Comparison of ENCODE assay signal across 24 cellular contexts in the genomic region with DNA sequence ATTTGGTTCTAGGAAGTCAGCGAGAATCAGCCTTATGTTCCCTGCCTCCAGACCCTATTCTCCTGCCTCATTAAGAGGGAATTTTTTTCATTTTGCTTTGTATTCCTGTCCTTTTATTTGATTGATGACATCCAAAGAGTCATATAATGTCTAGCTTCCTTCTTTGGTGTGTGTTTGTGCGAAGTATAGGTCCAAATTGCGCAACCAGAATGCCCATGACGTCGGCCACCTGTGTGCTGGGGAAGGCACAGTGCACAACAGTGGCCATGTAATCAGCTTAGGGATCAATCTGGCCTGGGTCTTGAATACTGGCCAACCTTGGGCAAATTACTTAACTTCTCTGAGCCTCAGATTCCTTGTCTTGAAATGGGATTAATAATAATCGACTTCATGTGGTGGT.
A peak's percentile ranks its signal among the peaks of the same experiment; 100 is the strongest.
DNase-seq lines count a peak whose midpoint lies in the region; ATAC-seq and TF ChIP-seq lines count a peak whose summit lies in the region.
"Had no signal": no experiment of that assay in that cellular context is flagged by ENCODE, and none has a peak within 500 bp of the region (broad histone marks: within the 10 kb centered on the region; RNA-seq: fewer than 3 reads in every experiment).

No MANE protein-coding gene starts in this region.

- DNase-seq in WERI-Rb-1: peak; percentile 8
- no peak for DNase-seq in mucosa of descending colon
- no peak for DNase-seq in activated CD4-positive, alpha-beta T cell treated with anti-CD3 and anti-CD28 coated beads, Interleukin-2, amount 50 U/mL, for 48 hours
- DNase-seq in NCI-H345 (lab: John Stamatoyannopoulos, UW): no peak
- DNase-seq in UCSD-AML1 (lab: John Stamatoyannopoulos, UW; ENCODE audit: unreplicated experiment): no peak
- no peak for DNase-seq in activated CD8-positive, alpha-beta T cell treated with anti-CD3 and anti-CD28 coated beads for 36 hours
- DNase-seq: BE2C, DMS53, GM23248, H9, KG1, MG63, NCI-H1092, NCI-H1417 treated with DMSO at 0.1 percent for 48 hours, NCI-H1694 treated with DMSO at 0.1 percent for 48 hours, NCI-H2081, NCI-H446 treated with DMSO at 0.1 percent for 48 hours, SIG-M5 had no signal

- no peaks in the 10 kb centered on the region for H3K27me3 ChIP-seq in WERI-Rb-1 (ENCODE audit: insufficient read depth, low read depth, severe bottlenecking)
- H3K27me3 ChIP-seq: BE2C, MG63 had no signal

- H3K4me3 ChIP-seq in HEK293 (ENCODE audit: low read depth, low read length) (no peak overlapping the region), WERI-Rb-1 (ENCODE audit: low read depth, low read length) (no peak overlapping the region), mucosa of descending colon (no peak overlapping the region)
- H3K4me3 ChIP-seq: GM23248, MG63, SK-N-MC had no signal

- H3K9me3 ChIP-seq in HEK293 (ENCODE audit: control insufficient read depth, insufficient read depth, low read depth, low read length) (no peaks in the 10 kb centered on the region), WERI-Rb-1 (ENCODE audit: severe bottlenecking) (no peaks in the 10 kb centered on the region), mucosa of descending colon (no peaks in the 10 kb centered on the region)
- H3K9me3 ChIP-seq: BE2C, MG63 had no signal

- no peak for TF ChIP-seq CTCF in HEK293 (tag by site-specific recombination; IDR thresholded peaks at IDR 0.05)
- no peak for TF ChIP-seq CTCF in WERI-Rb-1 (IDR thresholded peaks at IDR 0.05; ENCODE audit: low read depth, low read length)
- TF ChIP-seq CTCF in mucosa of descending colon (IDR thresholded peaks at IDR 0.05): no peak
- TF ChIP-seq CTCF in activated CD8-positive, alpha-beta T cell treated with anti-CD3 and anti-CD28 coated beads for 36 hours (IDR thresholded peaks at IDR 0.05): no peak

- peak; percentile 61 for ATAC-seq in mucosa of descending colon
- no peak for ATAC-seq in activated CD8-positive, alpha-beta T cell treated with anti-CD3 and anti-CD28 coated beads for 36 hours

- H3K27ac Mint-ChIP-seq in activated CD8-positive, alpha-beta T cell treated with anti-CD3 and anti-CD28 coated beads for 36 hours: no peak overlapping the region
- H3K27ac Mint-ChIP-seq: T-helper 1 cell treated with Interleukin-12 subunit alpha and Interleukin-12 subunit beta and Interleukin-4 antibody, amounts not matched to agents 30 μg/mL and 1 μg/mL, for 36 hours had no signal

- 0 out of 2 replicates have a peak, but pooled peaks cover 3% of the 10 kb centered on the region for H3K4me1 ChIP-seq in HEK293 (ENCODE audit: control insufficient read depth, insufficient read depth, low read length)
- no peaks in the 10 kb centered on the region for H3K4me1 ChIP-seq in mucosa of descending colon (ENCODE audit: low read depth)
- H3K4me1 ChIP-seq: BE2C had no signal

- no peak overlapping the region for H3K27ac ChIP-seq in HEK293 (ENCODE audit: extremely low read depth, low read depth, low read length)
- H3K27ac ChIP-seq in WERI-Rb-1: no peak overlapping the region
- H3K27ac ChIP-seq: GM23248, HL-60, SK-N-MC had no signal

- CTCF ChIA-PET in HEK293 (lab: Yijun Ruan, JAX): no interaction called here
- CTCF ChIA-PET in activated CD8-positive, alpha-beta T cell treated with anti-CD3 and anti-CD28 coated beads for 36 hours (lab: Charles Lee): no interaction called here

- H3K4me1 Mint-ChIP-seq in activated CD8-positive, alpha-beta T cell treated with anti-CD3 and anti-CD28 coated beads for 36 hours (ENCODE audit: low read depth): no peaks in the 10 kb centered on the region
- H3K4me1 Mint-ChIP-seq: CD14-positive monocyte had no signal

- peaks cover 10% of the 10 kb centered on the region for H3K36me3 Mint-ChIP-seq in activated CD8-positive, alpha-beta T cell treated with anti-CD3 and anti-CD28 coated beads for 36 hours (ENCODE audit: low read depth)

- TF ChIP-seq RAD21 in Ishikawa (IDR thresholded peaks at IDR 0.05; ENCODE audit: low read depth): no peak

- intact Hi-C loops in mucosa of descending colon (cut with DNase I, micrococcal nuclease): no loop called here
- intact Hi-C loops in activated CD8-positive, alpha-beta T cell treated with anti-CD3 and anti-CD28 coated beads for 36 hours (cut with micrococcal nuclease): no loop called here

- no peak overlapping the region for H3K4me3 Mint-ChIP-seq in activated CD8-positive, alpha-beta T cell treated with anti-CD3 and anti-CD28 coated beads for 36 hours
- H3K4me3 Mint-ChIP-seq: CD14-positive monocyte; H9; T-helper 1 cell treated with Interleukin-12 subunit alpha and Interleukin-12 subunit beta and Interleukin-4 antibody, amounts not matched to agents 30 μg/mL and 1 μg/mL, for 36 hours had no signal

- H3K36me3 ChIP-seq in HEK293 (ENCODE audit: control insufficient read depth in 2 of 2, insufficient read depth in 1 of 2, low read length in 2 of 2): no peaks in the 10 kb centered on the region
- no peaks in the 10 kb centered on the region for H3K36me3 ChIP-seq in WERI-Rb-1
- H3K36me3 ChIP-seq in mucosa of descending colon (ENCODE audit: low read depth): no peaks in the 10 kb centered on the region
- H3K36me3 ChIP-seq: BE2C, MG63 had no signal

- no peaks in the 10 kb centered on the region for H3K9me3 Mint-ChIP-seq in activated CD8-positive, alpha-beta T cell treated with anti-CD3 and anti-CD28 coated beads for 36 hours
- H3K9me3 Mint-ChIP-seq: H9; T-helper 1 cell treated with Interleukin-12 subunit alpha and Interleukin-12 subunit beta and Interleukin-4 antibody, amounts not matched to agents 30 μg/mL and 1 μg/mL, for 36 hours had no signal

- POLR2A ChIA-PET in HEK293 (lab: Yijun Ruan, JAX): no interaction called here
- POLR2A ChIA-PET in activated CD8-positive, alpha-beta T cell treated with anti-CD3 and anti-CD28 coated beads for 36 hours (lab: Charles Lee): no interaction called here

- H3K27me3 Mint-ChIP-seq in activated CD8-positive, alpha-beta T cell treated with anti-CD3 and anti-CD28 coated beads for 36 hours: no peaks in the 10 kb centered on the region

- TF ChIP-seq EP300 in Ishikawa (IDR thresholded peaks at IDR 0.05; ENCODE audit: borderline replicate concordance): no peak

TF ChIP-seq in HEK293, 187 proteins besides CTCF, POLR2A, EP300 and RAD21:
- TF ChIP-seq SCRT2 (tag by site-specific recombination; IDR thresholded peaks at IDR 0.05) (peak; percentile 48; the same call in 1 of the 2 replicates), ZNF654 (tag by site-specific recombination; IDR thresholded peaks at IDR 0.05; ENCODE audit: low read depth) (no peak)
TF ChIP-seq in HEK293: peak in this region for 1.

TF ChIP-seq in Ishikawa, 13 proteins besides CTCF, POLR2A, EP300 and RAD21:
- TF ChIP-seq CEBPB (IDR thresholded peaks at IDR 0.05) (peak; percentile 93), CREB1 (IDR thresholded peaks at IDR 0.05; ENCODE audit: low read depth) (no peak)
